In genomic region chr14:65431951-65432350, GRCh38 we compare ENCODE assay signal across 26 cellular contexts. TPM values are rescaled to one million over a fixed set of nuclear protein-coding genes. Genes with fewer than 3 reads are reported as not detected.
DNase-seq lines count a peak whose midpoint lies in the region; ATAC-seq, FAIRE-seq and TF ChIP-seq lines count a peak whose summit lies in the region.
"Had no signal": no experiment of that assay in that cellular context is flagged by ENCODE, and none has a peak within 500 bp of the region (broad histone marks: within the 10 kb centered on the region; RNA-seq: fewer than 3 reads in every experiment).

No MANE protein-coding gene starts in this region.

- H3K4me2 ChIP-seq in BLaER1 treated with 17β-estradiol and CSF1 and Interleukin-3, amounts not matched to agents 10 nM and 100 nM: peak overlapping the region in 6 of 11 experiments; percentile 46 to 82 (median 74); a peak in 8 of 22 replicates

- peak overlapping the region; percentile 19 for H3K27ac Mint-ChIP-seq in T-helper 17 cell
- H3K27ac Mint-ChIP-seq in chondrocyte (ENCODE audit: unreplicated experiment): peak overlapping the region; percentile 62
- peak overlapping the region; percentile 94 for H3K27ac Mint-ChIP-seq in mesothelial cell of epicardium
- H3K27ac Mint-ChIP-seq: CD8-positive, alpha-beta T cell; endodermal cell had no signal

- peaks cover 16 to 32% (median 27%) of the 10 kb centered on the region in 10 experiments; a peak in 19 of 20 replicates for H3K4me1 ChIP-seq in BLaER1 treated with 17β-estradiol and CSF1 and Interleukin-3, amounts not matched to agents 10 nM and 100 nM
- H3K4me1 ChIP-seq: right lobe of liver had no signal

- no peak overlapping the region for H3K27ac ChIP-seq in BLaER1 treated with 17β-estradiol and CSF1 and Interleukin-3, amounts not matched to agents 10 nM and 100 nM
- H3K27ac ChIP-seq: parathyroid adenoma, right lobe of liver, vagina had no signal

- H4K20me1 ChIP-seq in BLaER1 treated with 17β-estradiol and CSF1 and Interleukin-3, amounts not matched to agents 10 nM and 100 nM: peaks cover 0 to 23% (median 0%) of the 10 kb centered on the region in 11 experiments; a peak in 4 of 22 replicates

- H3K36me3 Mint-ChIP-seq in T-helper 17 cell (ENCODE audit: low read depth): peaks cover 4% of the 10 kb centered on the region
- peaks cover 2% of the 10 kb centered on the region for H3K36me3 Mint-ChIP-seq in chondrocyte (ENCODE audit: low read depth)
- peaks cover 6% of the 10 kb centered on the region for H3K36me3 Mint-ChIP-seq in mesothelial cell of epicardium

- H3K4me1 Mint-ChIP-seq in T-helper 17 cell: peaks cover 42% of the 10 kb centered on the region
- H3K4me1 Mint-ChIP-seq in chondrocyte (ENCODE audit: low read depth): peaks cover 47% of the 10 kb centered on the region
- peaks cover 47% of the 10 kb centered on the region for H3K4me1 Mint-ChIP-seq in mesothelial cell of epicardium

- H3K36me3 ChIP-seq in BLaER1 treated with 17β-estradiol and CSF1 and Interleukin-3, amounts not matched to agents 10 nM and 100 nM: peaks cover 0 to 25% (median 12%) of the 10 kb centered on the region in 11 experiments; a peak in 20 of 22 replicates
- H3K36me3 ChIP-seq: breast epithelium, right lobe of liver, vagina had no signal

- H3K27me3 ChIP-seq in BLaER1 treated with 17β-estradiol and CSF1 and Interleukin-3, amounts not matched to agents 10 nM and 100 nM: no peaks in the 10 kb centered on the region
- H3K27me3 ChIP-seq: breast epithelium, right lobe of liver, vagina had no signal

- FAIRE-seq in RCC 7860 (lab: Jason Lieb, UNC): no peak

- H3K9me3 Mint-ChIP-seq in chondrocyte (ENCODE audit: low read depth): no peaks in the 10 kb centered on the region
- H3K9me3 Mint-ChIP-seq in mesothelial cell of epicardium: peaks cover 3% of the 10 kb centered on the region
- H3K9me3 Mint-ChIP-seq: natural killer cell treated with Interleukin-12 subunit alpha and Interleukin-12 subunit beta and Interleukin-15 and Interleukin-18, amount 100 ng/mL, for 72 hours had no signal

- H3K27me3 Mint-ChIP-seq in T-helper 17 cell: no peaks in the 10 kb centered on the region
- H3K27me3 Mint-ChIP-seq in chondrocyte (ENCODE audit: low read depth): no peaks in the 10 kb centered on the region
- H3K27me3 Mint-ChIP-seq in mesothelial cell of epicardium (ENCODE audit: low read depth): no peaks in the 10 kb centered on the region
- H3K27me3 Mint-ChIP-seq: natural killer cell treated with Interleukin-12 subunit alpha and Interleukin-12 subunit beta and Interleukin-15 and Interleukin-18, amount 100 ng/mL, for 72 hours had no signal

- H3K9ac ChIP-seq in BLaER1 treated with 17β-estradiol and CSF1 and Interleukin-3, amounts not matched to agents 10 nM and 100 nM: no peak overlapping the region
- H3K9ac ChIP-seq: parathyroid adenoma had no signal

- no peak overlapping the region for H3K4me3 Mint-ChIP-seq in T-helper 17 cell
- H3K4me3 Mint-ChIP-seq in chondrocyte (ENCODE audit: unreplicated experiment): no peak overlapping the region
- no peak overlapping the region for H3K4me3 Mint-ChIP-seq in mesothelial cell of epicardium
- H3K4me3 Mint-ChIP-seq: CD8-positive, alpha-beta T cell; endodermal cell had no signal

- no peak for ATAC-seq in T-helper 17 cell
- ATAC-seq in GM19463 (IDR thresholded peaks at IDR 0.05; ENCODE audit: unreplicated experiment): no peak
- no peak for ATAC-seq in HG02885 (IDR thresholded peaks at IDR 0.05; ENCODE audit: poor library complexity, unreplicated experiment)
- ATAC-seq: CD8-positive, alpha-beta T cell; natural killer cell treated with Interleukin-12 subunit alpha and Interleukin-12 subunit beta and Interleukin-15 and Interleukin-18, amount 100 ng/mL, for 72 hours; Panc1; right lobe of liver had no signal

- TF ChIP-seq CTCF in chondrocyte (IDR thresholded peaks at IDR 0.05) (no peak), mesothelial cell of epicardium (IDR thresholded peaks at IDR 0.05; ENCODE audit: unreplicated experiment) (no peak)

- DNase-seq in T-helper 17 cell: no peak
- no peak for DNase-seq in chondrocyte (ENCODE audit: low spot score)
- DNase-seq in mesothelial cell of epicardium (ENCODE audit: low spot score in 2 of 2, unreplicated experiment in 2 of 2): no peak
- no peak for DNase-seq in RCC 7860 (ENCODE audit: low spot score)
- no peak for DNase-seq in NCI-H2107 treated with DMSO at 0.1 percent for 48 hours (lab: John Stamatoyannopoulos, UW; ENCODE audit: unreplicated experiment)
- DNase-seq: activated CD4-positive, alpha-beta T cell treated with anti-CD3 and anti-CD28 coated beads, Interleukin-2, amount 50 U/mL, for 1 hour; activated effector memory CD4-positive, alpha-beta T cell treated with Interleukin-2 at 50 U/mL for 16 hours; CD8-positive, alpha-beta T cell; cortex of kidney; endodermal cell; GDM1; head of caudate nucleus; NCI-H1105 treated with DMSO at 0.1 percent for 48 hours; NCI-H2081 treated with DMSO at 0.1 percent for 48 hours; NCI-H510A; right lobe of liver; substantia nigra; T-helper 2 cell had no signal

- no peak overlapping the region for H3K4me3 ChIP-seq in BLaER1 treated with 17β-estradiol and CSF1 and Interleukin-3, amounts not matched to agents 10 nM and 100 nM
- H3K4me3 ChIP-seq: breast epithelium, right lobe of liver, vagina had no signal

- H3K9me3 ChIP-seq in BLaER1 treated with 17β-estradiol and CSF1 and Interleukin-3, amounts not matched to agents 10 nM and 100 nM (replicated peaks in 1 of 11): peaks cover 11 to 18% (median 13%) of the 10 kb centered on the region in 11 experiments
- H3K9me3 ChIP-seq in T-helper 17 cell (ENCODE audit: control insufficient read depth, low read length, poor library complexity, severe bottlenecking): no peaks in the 10 kb centered on the region
- H3K9me3 ChIP-seq: breast epithelium, right lobe of liver, vagina had no signal

RNA-seq across cellular contexts. Expression of gene FUT8, which starts 19.4 kb away (rescaled TPM):
- total RNA-seq in T-helper 17 cell: 10 to 100 TPM; 45.5 to 51.3 TPM
- total RNA-seq in chondrocyte: 18.1 to 34.1 TPM (median 19.0 TPM) in 3 replicates
- 48.9 to 51.8 TPM (median 49.4 TPM) in 3 replicates for total RNA-seq in mesothelial cell of epicardium

Comparison
In these comparisons a context has a peak if more than half of its experiments do, and no peak if none do; other contexts are left out.
1. H3K27ac Mint-ChIP-seq: peak in every context shown above with its lines; median percentile 94 in mesothelial cell of epicardium; 62 in chondrocyte; 19 in T-helper 17 cell.